In the genomic region with DNA sequence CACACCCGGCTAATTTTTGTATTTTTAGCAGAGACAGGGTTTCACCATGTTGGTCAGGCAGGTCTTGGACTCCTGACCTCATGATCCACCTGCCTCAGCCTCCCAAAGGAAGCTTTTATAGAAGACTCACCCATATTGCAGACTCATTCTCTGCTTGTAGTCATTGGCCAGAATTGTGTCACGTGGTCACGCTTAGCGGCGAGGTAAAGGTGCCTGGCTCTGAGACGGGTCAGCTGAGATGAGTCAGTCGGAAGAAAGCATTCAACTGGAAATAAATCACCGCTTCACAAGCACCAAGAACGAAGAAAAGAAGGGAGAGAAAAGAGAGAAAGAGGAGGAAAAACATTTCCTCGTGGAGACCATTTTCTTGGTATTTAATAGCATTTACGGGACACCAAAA, we compare ENCODE assay signal across 21 cellular contexts.
"Had no signal": no experiment of that assay in that cellular context is flagged by ENCODE, and none has a peak within 500 bp of the region (broad histone marks: within the 10 kb centered on the region; RNA-seq: fewer than 3 reads in every experiment).

No MANE protein-coding gene starts in this region.

- DNase-seq: dorsolateral prefrontal cortex; effector CD4-positive, alpha-beta T cell; hypothalamus; left cardiac atrium; left lung; mesenchymal stem cell; mucosa of descending colon; naive B cell; psoas muscle; right cardiac atrium; spleen; stimulated activated CD4-positive, alpha-beta T cell treated with anti-CD3 and anti-CD28 coated beads, Interleukin-4, amount 100 ng/mL, for 4 hours; stimulated activated naive CD8-positive, alpha-beta T cell treated with anti-CD3 and anti-CD28 coated beads, Interleukin-15, Interleukin-2, amounts not matched to agents 100 U/mL and 50 U/mL, for 24 hours; substantia nigra; testis; tibial artery; upper lobe of left lung had no signal

- H3K9ac ChIP-seq: neural progenitor cell had no signal

- H2AFZ ChIP-seq: neural progenitor cell had no signal

- H3K9me3 ChIP-seq: left lung, mucosa of descending colon, psoas muscle, spleen, testis, tibial artery, upper lobe of left lung had no signal

- H3K4me1 ChIP-seq: left lung, neural progenitor cell, psoas muscle, spleen, testis, tibial artery, upper lobe of left lung had no signal

- H3K27ac ChIP-seq: dorsolateral prefrontal cortex, left lung, neural progenitor cell, psoas muscle, skin epidermis, spleen, testis, tibial artery, upper lobe of left lung had no signal

- H3K4me2 ChIP-seq: neural progenitor cell had no signal

- H3K4me3 ChIP-seq: dorsolateral prefrontal cortex, left lung, mucosa of descending colon, neural progenitor cell, psoas muscle, skin epidermis, spleen, testis, tibial artery, upper lobe of left lung had no signal

- H3K36me3 ChIP-seq: left lung, neural progenitor cell, spleen, tibial artery, upper lobe of left lung had no signal

- ATAC-seq: left cardiac atrium; left lung; mucosa of descending colon; natural killer cell treated with Interleukin-12 subunit alpha and Interleukin-12 subunit beta and Interleukin-15 and Interleukin-18, amount 100 ng/mL, for 72 hours; psoas muscle; right cardiac atrium; stimulated activated memory B cell treated with anti-CD40 and anti-IgM and Interleukin-4, amounts not matched to agents 10 μg/mL and 1 μg/mL and 100 μg/mL, for 72 hours; stimulated activated naive CD8-positive, alpha-beta T cell treated with anti-CD3 and anti-CD28 coated beads, Interleukin-15, Interleukin-2, amounts not matched to agents 100 U/mL and 50 U/mL, for 24 hours had no signal

- H3K27me3 ChIP-seq: left lung, neural progenitor cell, spleen, testis, tibial artery, upper lobe of left lung had no signal
